ENCODE assay signal across 15 cellular contexts in genomic region chr1:63835075-63835633, GRCh38.
DNase-seq lines count a peak whose midpoint lies in the region; ATAC-seq and TF ChIP-seq lines count a peak whose summit lies in the region.
"Had no signal": no experiment of that assay in that cellular context is flagged by ENCODE, and none has a peak within 500 bp of the region (broad histone marks: within the 10 kb centered on the region; RNA-seq: fewer than 3 reads in every experiment).

No MANE protein-coding gene starts in this region.

- no peak overlapping the region; the same call in 1 of the 2 replicates for H3K9ac ChIP-seq in HUES48 (ENCODE audit: low read depth, low read length)

- DNase-seq in Caki2 (ENCODE audit: low read depth) (peak; percentile 12), NCI-H82 treated with DMSO at 0.1 percent for 48 hours (lab: John Stamatoyannopoulos, UW; ENCODE audit: unreplicated experiment) (peak; percentile 47), fibroblast of the aortic adventitia (ENCODE audit: low read depth) (peak; percentile 22), DMS153 treated with DMSO at 0.1 percent for 48 hours (lab: John Stamatoyannopoulos, UW; ENCODE audit: unreplicated experiment) (no peak)
- DNase-seq in stimulated activated naive CD4-positive, alpha-beta T cell treated with Interleukin-2 at 50 U/mL for 16 hours (lab: John Stamatoyannopoulos, UW), result no peak
- DNase-seq: activated gamma-delta T cell, amygdala, NCI-H2227 treated with DMSO at 0.1 percent for 48 hours, nephron progenitor cell, stomach, uterus had no signal

- no peak for TF ChIP-seq CTCF in fibroblast of the aortic adventitia (IDR thresholded peaks at IDR 0.05; ENCODE audit: insufficient read depth, low read length)

- no peaks in the 10 kb centered on the region for H3K27me3 ChIP-seq in HUES48 (ENCODE audit: control insufficient read depth, insufficient read depth, low read length)
- H3K27me3 ChIP-seq: SJSA1, stomach, uterus had no signal

- in situ Hi-C loops in Caki2 (cut with HindIII; ENCODE audit: low pct_unique_long_range_greater_than_20kb, low sequenced_read_pairs), result no loop called here

- no peak for ATAC-seq in HG02642 (IDR thresholded peaks at IDR 0.05; ENCODE audit: poor library complexity, unreplicated experiment)
- ATAC-seq in GM19397 (IDR thresholded peaks at IDR 0.05; ENCODE audit: unreplicated experiment), result no peak

- H3K4me1 ChIP-seq in HUES48 (ENCODE audit: control insufficient read depth, insufficient read depth, low read length), result peaks cover 73% of the 10 kb centered on the region

- no peaks in the 10 kb centered on the region for H3K36me3 ChIP-seq in HUES48 (ENCODE audit: control insufficient read depth, insufficient read depth, low read length)
- H3K36me3 ChIP-seq: SJSA1, stomach, uterus had no signal

- peak overlapping the region; percentile 22 for H3K27ac ChIP-seq in HUES48 (ENCODE audit: low read depth, low read length)
- H3K27ac ChIP-seq: SJSA1, stomach, uterus had no signal

- H3K4me3 ChIP-seq in HUES48 (ENCODE audit: low read depth, low read length) (no peak overlapping the region), fibroblast of the aortic adventitia (ENCODE audit: low read depth, low read length) (no peak overlapping the region)
- H3K4me3 ChIP-seq: SJSA1, stomach, uterus had no signal

- H3K9me3 ChIP-seq in HUES48 (ENCODE audit: control insufficient read depth, insufficient read depth, low read length), result no peaks in the 10 kb centered on the region
- H3K9me3 ChIP-seq: SJSA1, stomach, uterus had no signal

Comparison
In these comparisons a context has a peak if more than half of its experiments do, and no peak if none do; other contexts are left out.
1. DNase-seq: peak in Caki2 (single experiment), NCI-H82 treated with DMSO at 0.1 percent for 48 hours (single experiment) and fibroblast of the aortic adventitia (single experiment); none in stimulated activated naive CD4-positive, alpha-beta T cell treated with Interleukin-2 at 50 U/mL for 16 hours (single experiment) and DMS153 treated with DMSO at 0.1 percent for 48 hours (single experiment).